Comparison of ENCODE assay signal across 14 cellular contexts in genomic region chr12:131507094-131507493, GRCh38.
DNase-seq lines count a peak whose midpoint lies in the region; ATAC-seq and TF ChIP-seq lines count a peak whose summit lies in the region.
"Had no signal": no experiment of that assay in that cellular context is flagged by ENCODE, and none has a peak within 500 bp of the region (broad histone marks: within the 10 kb centered on the region; RNA-seq: fewer than 3 reads in every experiment).

No MANE protein-coding gene starts in this region.

- H3K9me3 Mint-ChIP-seq in immature natural killer cell: no peaks in the 10 kb centered on the region
- H3K9me3 Mint-ChIP-seq: CD8-positive, alpha-beta T cell; H9 had no signal

- H3K4me1 Mint-ChIP-seq in immature natural killer cell: peaks cover 20 to 22% of the 10 kb centered on the region in 2 donors

- no peaks in the 10 kb centered on the region for H3K36me3 Mint-ChIP-seq in immature natural killer cell
- H3K36me3 Mint-ChIP-seq: CD8-positive, alpha-beta T cell had no signal

- no peak overlapping the region for H3K4me3 Mint-ChIP-seq in immature natural killer cell
- H3K4me3 Mint-ChIP-seq: CD8-positive, alpha-beta T cell; H9 had no signal

- no peak; the same call in 2 of the 3 replicates for ATAC-seq in SK-N-SH treated with all-trans-retinoic acid at 6 μM for 48 hours
- ATAC-seq: CD8-positive, alpha-beta T cell had no signal

- DNase-seq in activated CD8-positive, alpha-beta memory T cell treated with anti-CD3 and anti-CD28 coated beads for 24 hours: peak; percentile 17
- DNase-seq in activated CD8-positive, alpha-beta memory T cell treated with anti-CD3 and anti-CD28 coated beads, Interleukin-2, amount 50 U/mL, for 4 hours: no peak
- DNase-seq in islet precursor cell: peak; percentile 45
- DNase-seq in retina: peak; percentile 28
- DNase-seq in kidney tubule cell (ENCODE audit: low spot score): no peak
- no peak for DNase-seq in stimulated activated CD4-positive, alpha-beta T cell treated with anti-CD3 and anti-CD28 coated beads, Interleukin-1b, Interleukin-23, amount 100 ng/mL, for 48 hours
- DNase-seq in immature natural killer cell: no peak
- DNase-seq: 8988T, Calu3, DMS79 treated with DMSO at 0.1 percent for 48 hours, GF-D8 had no signal

- H3K27me3 Mint-ChIP-seq in immature natural killer cell (ENCODE audit: low read depth in 3 of 3): peaks cover 6 to 10% (median 10%) of the 10 kb centered on the region in 3 donors

- no peak overlapping the region for H3K27ac Mint-ChIP-seq in immature natural killer cell
- H3K27ac Mint-ChIP-seq: CD8-positive, alpha-beta T cell had no signal

TF ChIP-seq in SK-N-SH treated with all-trans-retinoic acid at 6 μM for 48 hours, 23 proteins besides CTCF, POLR2A, EP300 and RAD21:
- peak; percentile 68; the same call in 1 of the 2 replicates for TF ChIP-seq TSHZ2 (CRISPR knock-in tag; IDR thresholded peaks at IDR 0.05)
- TF ChIP-seq CSRNP3 (CRISPR knock-in tag; IDR thresholded peaks at IDR 0.05): no peak; the same call in 1 of the 2 replicates
- TF ChIP-seq TCF4 (CRISPR knock-in tag; IDR thresholded peaks at IDR 0.05; ENCODE audit: borderline replicate concordance): peak; percentile 85; the same call in 1 of the 2 replicates

Comparison
In these comparisons a context has a peak if more than half of its experiments do, and no peak if none do; other contexts are left out.
1. DNase-seq: peak in activated CD8-positive, alpha-beta memory T cell treated with anti-CD3 and anti-CD28 coated beads for 24 hours (single experiment), islet precursor cell (single experiment) and retina (single experiment); none in activated CD8-positive, alpha-beta memory T cell treated with anti-CD3 and anti-CD28 coated beads, Interleukin-2, amount 50 U/mL, for 4 hours (single experiment), kidney tubule cell (single experiment), stimulated activated CD4-positive, alpha-beta T cell treated with anti-CD3 and anti-CD28 coated beads, Interleukin-1b, Interleukin-23, amount 100 ng/mL, for 48 hours (single experiment) and immature natural killer cell (0 of 3).